Comparison of ENCODE assay signal across 16 cellular contexts in the genomic region with DNA sequence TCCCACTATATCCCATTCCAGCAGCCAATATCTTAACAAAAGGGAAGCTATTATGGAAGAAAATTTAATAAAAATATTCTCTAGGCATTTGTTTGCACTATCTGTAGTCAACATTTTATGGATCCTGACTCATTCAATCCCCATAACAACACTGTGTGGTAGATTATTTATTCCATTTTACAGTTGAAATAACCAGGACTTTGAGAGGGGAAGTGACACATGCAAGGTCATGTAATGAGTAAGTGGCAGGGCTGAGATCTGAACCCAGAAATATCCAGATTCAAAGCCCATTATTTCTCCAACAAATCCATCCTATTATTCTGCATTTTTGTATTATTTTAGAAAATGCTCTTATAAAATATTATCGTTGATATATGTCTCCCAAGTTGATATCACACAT. TPM values are rescaled to one million over a fixed set of nuclear protein-coding genes. Genes with fewer than 3 reads are reported as not detected.
DNase-seq lines count a peak whose midpoint lies in the region; ATAC-seq and TF ChIP-seq lines count a peak whose summit lies in the region.
"Had no signal": no experiment of that assay in that cellular context is flagged by ENCODE, and none has a peak within 500 bp of the region (broad histone marks: within the 10 kb centered on the region; RNA-seq: fewer than 3 reads in every experiment).

No MANE protein-coding gene starts in this region.

- 79 to 85% (median 81%) methylated on average over 1 of the region's 1 CpG for WGBS in heart left ventricle, 4 donors

- H3K36me3 Mint-ChIP-seq in T-helper 17 cell (ENCODE audit: low read depth) = no peaks in the 10 kb centered on the region
- H3K36me3 Mint-ChIP-seq: activated naive CD4-positive, alpha-beta T cell treated with anti-CD3 and anti-CD28 coated beads, Interleukin-2, amount 50 U/mL, for 72 hours; stimulated activated effector memory CD8-positive, alpha-beta T cell treated with anti-CD3 and anti-CD28 coated beads, Interleukin-12 subunit alpha, Interleukin-12 subunit beta, amount 100 ng/mL, for 72 hours had no signal

- peak overlapping the region; percentile 33 for H3K27ac ChIP-seq in foreskin keratinocyte
- no peak overlapping the region for H3K27ac ChIP-seq in heart left ventricle
- H3K27ac ChIP-seq: right atrium auricular region, uterus had no signal

- intact Hi-C loops in heart left ventricle (cut with DNase I) = no loop called here

- no peak overlapping the region for H3K27ac Mint-ChIP-seq in T-helper 17 cell
- H3K27ac Mint-ChIP-seq: activated naive CD4-positive, alpha-beta T cell treated with anti-CD3 and anti-CD28 coated beads, Interleukin-2, amount 50 U/mL, for 72 hours; stimulated activated effector memory CD8-positive, alpha-beta T cell treated with anti-CD3 and anti-CD28 coated beads, Interleukin-12 subunit alpha, Interleukin-12 subunit beta, amount 100 ng/mL, for 72 hours; T-helper 1 cell treated with Interleukin-12 subunit alpha and Interleukin-12 subunit beta and Interleukin-4 antibody, amounts not matched to agents 30 μg/mL and 1 μg/mL, for 36 hours had no signal

- H3K4me3 ChIP-seq in heart left ventricle = no peak overlapping the region
- H3K4me3 ChIP-seq: lung, right atrium auricular region, uterus had no signal

- no peaks in the 10 kb centered on the region for H3K36me3 ChIP-seq in heart left ventricle
- H3K36me3 ChIP-seq: right atrium auricular region, uterus had no signal

- H3K9me3 ChIP-seq in T-helper 17 cell (ENCODE audit: control insufficient read depth, low read length, poor library complexity, severe bottlenecking) (no peaks in the 10 kb centered on the region), heart left ventricle (no peaks in the 10 kb centered on the region)
- H3K9me3 ChIP-seq: right atrium auricular region, uterus had no signal

- no peak overlapping the region for H3K4me3 Mint-ChIP-seq in T-helper 17 cell
- H3K4me3 Mint-ChIP-seq: stimulated activated effector memory CD8-positive, alpha-beta T cell treated with anti-CD3 and anti-CD28 coated beads, Interleukin-12 subunit alpha, Interleukin-12 subunit beta, amount 100 ng/mL, for 72 hours; T-helper 1 cell treated with Interleukin-12 subunit alpha and Interleukin-12 subunit beta and Interleukin-4 antibody, amounts not matched to agents 30 μg/mL and 1 μg/mL, for 36 hours had no signal

- in situ Hi-C loops in ACHN (cut with HindIII; ENCODE audit: low pct_ligation_motif_present, low pct_unique_long_range_greater_than_20kb, low sequenced_read_pairs) = no loop called here

- H3K4me1 ChIP-seq in foreskin keratinocyte (peaks cover 28% of the 10 kb centered on the region), heart left ventricle (no peaks in the 10 kb centered on the region)
- H3K4me1 ChIP-seq: right atrium auricular region, uterus had no signal

- TF ChIP-seq CTCF in foreskin keratinocyte (conservative IDR thresholded peaks at IDR 0.05) (no peak), heart left ventricle (IDR thresholded peaks at IDR 0.05) (no peak)

- no peaks in the 10 kb centered on the region for H3K4me1 Mint-ChIP-seq in T-helper 17 cell
- H3K4me1 Mint-ChIP-seq: stimulated activated effector memory CD8-positive, alpha-beta T cell treated with anti-CD3 and anti-CD28 coated beads, Interleukin-12 subunit alpha, Interleukin-12 subunit beta, amount 100 ng/mL, for 72 hours had no signal

- peaks cover 12% of the 10 kb centered on the region for H3K27me3 Mint-ChIP-seq in T-helper 17 cell

- DNase-seq in ACHN = peak; percentile 90
- peak; percentile 89 for DNase-seq in LHCN-M2 (ENCODE audit: low read depth)
- peak; percentile 22 for DNase-seq in astrocyte of the hippocampus (ENCODE audit: low read depth, low spot score)
- DNase-seq in foreskin keratinocyte = peak; percentile 61 to 83
- no peak for DNase-seq in T-helper 17 cell
- DNase-seq in heart left ventricle = no peak
- DNase-seq: NCI-H1417; stimulated activated CD4-positive, alpha-beta T cell treated with anti-CD3 and anti-CD28 coated beads, Interleukin-4, amount 100 ng/mL, for 4 hours; uterus had no signal

- ATAC-seq in foreskin keratinocyte (peak; percentile 74), T-helper 17 cell (no peak), HG03097 (IDR thresholded peaks at IDR 0.05; ENCODE audit: low FRiP score, unreplicated experiment) (no peak), heart left ventricle (no peak), GM19035 (IDR thresholded peaks at IDR 0.05; ENCODE audit: unreplicated experiment) (no peak)
- ATAC-seq: activated naive CD4-positive, alpha-beta T cell treated with anti-CD3 and anti-CD28 coated beads, Interleukin-2, amount 50 U/mL, for 72 hours; stimulated activated effector memory CD8-positive, alpha-beta T cell treated with anti-CD3 and anti-CD28 coated beads, Interleukin-12 subunit alpha, Interleukin-12 subunit beta, amount 100 ng/mL, for 72 hours had no signal

- H3K27me3 ChIP-seq in foreskin keratinocyte (no peaks in the 10 kb centered on the region), heart left ventricle (no peaks in the 10 kb centered on the region)
- H3K27me3 ChIP-seq: right atrium auricular region, uterus had no signal

- TF ChIP-seq POLR2A in heart left ventricle (IDR thresholded peaks at IDR 0.05) = no peak

RNA-seq across cellular contexts. Expression of a gene that starts 54.8 kb away (rescaled TPM):
- total RNA-seq in LHCN-M2 (2014; rRNA removed) (18.0 and 20.6 TPM in 2 replicates), foreskin keratinocyte (20.8 and 22.3 TPM in 2 replicates), T-helper 17 cell (under 1 TPM; 0.10 to 0.42 TPM), heart left ventricle (1 to 10 TPM in 1 of 9 donors, under 1 TPM in 6, not detected in 2; 0.04 to 1.5 (median 0.14) TPM)
- 5.4 TPM for polyA plus RNA-seq in LHCN-M2 (2012)
- polyA plus RNA-seq in foreskin keratinocyte (4.2 and 5.0 TPM in 2 replicates), heart left ventricle (under 1 TPM; 0.08 to 0.11 TPM)

Comparison
In these comparisons a context has a peak if more than half of its experiments do, and no peak if none do; other contexts are left out.
1. DNase-seq: peak in ACHN (single experiment), LHCN-M2 (single experiment), astrocyte of the hippocampus (single experiment) and foreskin keratinocyte (2 of 2); none in T-helper 17 cell (0 of 3) and heart left ventricle (0 of 5).